Comparison of ENCODE assay signal across 18 cellular contexts in genomic region chr16:11550651-11551498, GRCh38. TPM values are rescaled to one million over a fixed set of nuclear protein-coding genes. Genes with fewer than 3 reads are reported as not detected.
DNase-seq lines count a peak whose midpoint lies in the region; ATAC-seq, FAIRE-seq and TF ChIP-seq lines count a peak whose summit lies in the region.
"Had no signal": no experiment of that assay in that cellular context is flagged by ENCODE, and none has a peak within 500 bp of the region (broad histone marks: within the 10 kb centered on the region; RNA-seq: fewer than 3 reads in every experiment).

No MANE protein-coding gene starts in this region.

- H3K4me3 ChIP-seq in K562, result no peak overlapping the region
- H3K4me3 ChIP-seq: BLaER1 treated with 17β-estradiol and CSF1 and Interleukin-3, amounts not matched to agents 10 nM and 100 nM; colonic mucosa; ovary; thoracic aorta had no signal

- peaks cover 1 to 5% of the 10 kb centered on the region in 2 donors for H3K9me3 Mint-ChIP-seq in stimulated activated naive B cell treated with anti-CD40 and anti-IgM and Interleukin-4, amounts not matched to agents 10 μg/mL and 1 μg/mL and 100 μg/mL, for 72 hours
- H3K9me3 Mint-ChIP-seq: activated T-cell treated with anti-CD3 and anti-CD28 coated beads, Interleukin-2, amount 50 U/mL, for 4 hours had no signal

- no peaks in the 10 kb centered on the region for H3K36me3 ChIP-seq in K562 (ENCODE audit: control insufficient read depth, insufficient read depth, low read length)
- H3K36me3 ChIP-seq: ovary had no signal

- TF ChIP-seq RAD21 in K562 (CRISPR knock-in tag; conservative IDR thresholded peaks at IDR 0.05 in 1 of 2, IDR thresholded peaks at IDR 0.05 in 1 of 2), result no peak

- no peak for TF ChIP-seq POLR2A in K562 (conservative IDR thresholded peaks at IDR 0.05)

- 15% methylated on average over 14 of the region's 14 CpGs for WGBS in K562 (ENCODE audit: insufficient coverage, low coverage, missing lambda C conversion rate)

- no peaks in the 10 kb centered on the region for H4K20me1 ChIP-seq in K562 (replicated peaks; ENCODE audit: control insufficient read depth, insufficient read depth, low read length)

- TF ChIP-seq CTCF in K562 (IDR thresholded peaks at IDR 0.05 in 2 of 3, conservative IDR thresholded peaks at IDR 0.05 in 1 of 3; ENCODE audit: insufficient read depth in 2 of 3, low read depth in 1 of 3, low read length in 3 of 3), result no peak

- H3K27ac ChIP-seq in K562 (ENCODE audit: extremely low read depth, low read depth, low read length), result no peak overlapping the region
- peak overlapping the region; percentile 56 for H3K27ac ChIP-seq in layer of hippocampus (ENCODE audit: low read depth, low read length)
- H3K27ac ChIP-seq: colonic mucosa, ovary, thoracic aorta had no signal

- peaks cover 33 to 44% of the 10 kb centered on the region in 2 experiments for H3K27me3 ChIP-seq in K562 (ENCODE audit: control insufficient read depth in 2 of 2, insufficient read depth in 2 of 2, low read length in 2 of 2)
- no peaks in the 10 kb centered on the region for H3K27me3 ChIP-seq in layer of hippocampus (ENCODE audit: control insufficient read depth, insufficient read depth, low read length)
- H3K27me3 ChIP-seq: BLaER1 treated with 17β-estradiol and CSF1 and Interleukin-3, amounts not matched to agents 10 nM and 100 nM; colonic mucosa; ovary had no signal

- no TSS peak for BruUV-seq in K562 (replicated peaks; lab: Mats Ljungman, UMichigan)

- no peak overlapping the region for H3K4me2 ChIP-seq in K562 (ENCODE audit: insufficient read depth, low read length)

- H3K4me1 ChIP-seq in K562 (replicated peaks in 1 of 2; ENCODE audit: control insufficient read depth in 2 of 2, insufficient read depth in 2 of 2, low read length in 2 of 2), result no peaks in the 10 kb centered on the region
- H3K4me1 ChIP-seq: colonic mucosa had no signal

- CTCF ChIA-PET in K562 (lab: Yijun Ruan, JAX; ENCODE audit: low intra/inter-chr PET ratio), result no interaction called here

- FAIRE-seq in K562 (lab: Jason Lieb, UNC), result no peak

- H3K27me3 Mint-ChIP-seq in stimulated activated naive B cell treated with anti-CD40 and anti-IgM and Interleukin-4, amounts not matched to agents 10 μg/mL and 1 μg/mL and 100 μg/mL, for 72 hours, result no peaks in the 10 kb centered on the region

- in situ Hi-C loops in K562 (cut with MboI), result no loop called here

- H3K36me3 Mint-ChIP-seq in stimulated activated naive B cell treated with anti-CD40 and anti-IgM and Interleukin-4, amounts not matched to agents 10 μg/mL and 1 μg/mL and 100 μg/mL, for 72 hours, result peaks cover 44 to 65% of the 10 kb centered on the region in 2 donors

- DNase-seq in GF-D8 (lab: John Stamatoyannopoulos, UW) (peak; percentile 21), K562 (ENCODE audit: extremely low read depth in 1 of 4, low spot score in 3 of 4) (no peak), NCI-H187 (lab: John Stamatoyannopoulos, UW) (no peak), NCI-H774 (lab: John Stamatoyannopoulos, UW) (no peak), NCI-H2196 treated with DMSO at 0.1 percent for 48 hours (lab: John Stamatoyannopoulos, UW; ENCODE audit: unreplicated experiment) (no peak)
- DNase-seq in stimulated activated naive B cell treated with anti-CD40 and anti-IgM and Interleukin-4, amounts not matched to agents 10 μg/mL and 1 μg/mL and 100 μg/mL, for 72 hours, result no peak
- DNase-seq: activated T-cell treated with anti-CD3 and anti-CD28 coated beads, Interleukin-2, amount 50 U/mL, for 4 hours; amniotic stem cell; colonic mucosa; mesendoderm; NCI-H524 treated with DMSO at 0.1 percent for 48 hours; ovary; stimulated activated CD4-positive, alpha-beta T cell treated with anti-CD3 and anti-CD28 coated beads, Interleukin-12 subunit alpha, Interleukin-12 subunit beta, amount 100 ng/mL, for 4 hours had no signal

- no peak overlapping the region for H3K4me3 Mint-ChIP-seq in stimulated activated naive B cell treated with anti-CD40 and anti-IgM and Interleukin-4, amounts not matched to agents 10 μg/mL and 1 μg/mL and 100 μg/mL, for 72 hours
- H3K4me3 Mint-ChIP-seq: activated T-cell treated with anti-CD3 and anti-CD28 coated beads, Interleukin-2, amount 50 U/mL, for 4 hours; T-helper 1 cell treated with Interleukin-12 subunit alpha and Interleukin-12 subunit beta and Interleukin-4 antibody, amounts not matched to agents 30 μg/mL and 1 μg/mL, for 36 hours had no signal

- no peak overlapping the region for H3K9ac ChIP-seq in K562 (ENCODE audit: insufficient read depth in 1 of 2, low read depth in 2 of 2, low read length in 2 of 2)
- H3K9ac ChIP-seq: BLaER1 treated with 17β-estradiol and CSF1 and Interleukin-3, amounts not matched to agents 10 nM and 100 nM had no signal

- H3K27ac Mint-ChIP-seq in stimulated activated naive B cell treated with anti-CD40 and anti-IgM and Interleukin-4, amounts not matched to agents 10 μg/mL and 1 μg/mL and 100 μg/mL, for 72 hours, result peak overlapping the region; percentile 37
- H3K27ac Mint-ChIP-seq: T-helper 1 cell treated with Interleukin-12 subunit alpha and Interleukin-12 subunit beta and Interleukin-4 antibody, amounts not matched to agents 30 μg/mL and 1 μg/mL, for 36 hours had no signal

- ATAC-seq in K562 (no peak), HG02588 (IDR thresholded peaks at IDR 0.05; ENCODE audit: unreplicated experiment) (no peak)
- ATAC-seq in stimulated activated naive B cell treated with anti-CD40 and anti-IgM and Interleukin-4, amounts not matched to agents 10 μg/mL and 1 μg/mL and 100 μg/mL, for 72 hours (replicated peaks), result no peak
- ATAC-seq: activated T-cell treated with anti-CD3 and anti-CD28 coated beads, Interleukin-2, amount 50 U/mL, for 4 hours had no signal

- POLR2A ChIA-PET in K562 (lab: Yijun Ruan, JAX), result no interaction called here

- no peaks in the 10 kb centered on the region for H3K9me3 ChIP-seq in K562 (replicated peaks; ENCODE audit: control insufficient read depth, insufficient read depth, low read depth, low read length)
- H3K9me3 ChIP-seq: colonic mucosa, thoracic aorta had no signal

- no peak overlapping the region for H2AFZ ChIP-seq in K562 (ENCODE audit: low read depth, low read length)

- no peak for TF ChIP-seq EP300 in K562 (IDR thresholded peaks at IDR 0.05; ENCODE audit: low read length)

- no peaks in the 10 kb centered on the region for H3K9me1 ChIP-seq in K562 (ENCODE audit: control insufficient read depth, insufficient read depth, low read length)

- no peaks in the 10 kb centered on the region for H3K79me2 ChIP-seq in K562 (ENCODE audit: control insufficient read depth, insufficient read depth, low read length)

- intact Hi-C loops in K562 (cut with micrococcal nuclease), result no loop called here

- H3K4me1 Mint-ChIP-seq in stimulated activated naive B cell treated with anti-CD40 and anti-IgM and Interleukin-4, amounts not matched to agents 10 μg/mL and 1 μg/mL and 100 μg/mL, for 72 hours, result peaks cover 1% of the 10 kb centered on the region in 2 donors

TF ChIP-seq in K562, 482 proteins besides CTCF, POLR2A, EP300 and RAD21:
- peak; percentile 41 for TF ChIP-seq ZFP36 (IDR thresholded peaks at IDR 0.05; ENCODE audit: low read depth, low read length, partially characterized antibody)
- TF ChIP-seq CTBP1 (IDR thresholded peaks at IDR 0.05; ENCODE audit: borderline replicate concordance), result no peak

RNA-seq across cellular contexts. Expression of gene LITAF, which starts 35.8 kb away (rescaled TPM):
- 1.8 and 3.5 TPM in 2 replicates for total RNA-seq in K562 (2011; cell fraction: chromatin; rRNA removed; ENCODE audit: low replicate concordance)
- 1.3 and 2.8 TPM in 2 replicates for total RNA-seq in K562 (2011; cell fraction: nucleolus; rRNA removed)
- 1.2 and 3.2 TPM in 2 replicates for total RNA-seq in K562 (2011; cell fraction: nucleoplasm; rRNA removed)
- total RNA-seq in K562 (2014; rRNA removed), result 4.1 and 6.2 TPM in 2 replicates
- 7.5 and 10.0 TPM in 2 replicates for total RNA-seq in K562 (2014; rRNA removed; fragmentation: Illumina TruSeq; extraction: Trizol)
- total RNA-seq in K562 (2015; rRNA removed; fragmentation: Illumina TruSeq; extraction: Trizol), result 11.1 and 11.9 TPM in 2 replicates
- total RNA-seq in K562 (2021), result 10.8 and 13.9 TPM in 2 replicates
- 4.4 and 7.8 TPM in 2 replicates for polyA plus RNA-seq in K562 (2011; rRNA removed)
- polyA plus RNA-seq in K562 (2011; cell fraction: cytosol; rRNA removed), result 15.6 and 16.4 TPM in 2 replicates
- polyA plus RNA-seq in K562 (2011; cell fraction: nucleus; rRNA removed), result 4.4 and 4.7 TPM in 2 replicates
- polyA plus RNA-seq in K562 (2012), result 14.5 and 40.7 TPM in 2 replicates
- polyA plus RNA-seq in K562 (2014; fragmentation: Illumina TruSeq; extraction: Trizol), result 14.1 and 14.8 TPM in 2 replicates
- 10 to 100 TPM; 14.9 to 17.8 TPM for polyA plus RNA-seq in K562 (2014; fragmentation: Nextera tagmentation; extraction: Ambion mirVana)
- polyA plus RNA-seq in K562 (2014; rRNA removed), result 4.9 and 6.8 TPM in 2 replicates
- 2.9 and 3.1 TPM in 2 replicates for polyA minus RNA-seq in K562 (2011; rRNA and poly(A)+ RNA removed)
- 2.1 and 4.6 TPM in 2 replicates for polyA minus RNA-seq in K562 (2011; cell fraction: cytosol; rRNA and poly(A)+ RNA removed)
- 1.2 and 2.2 TPM in 2 replicates for polyA minus RNA-seq in K562 (2011; cell fraction: nucleus; rRNA and poly(A)+ RNA removed)
